8 cellular contexts compared by ENCODE assay signal in the genomic region with DNA sequence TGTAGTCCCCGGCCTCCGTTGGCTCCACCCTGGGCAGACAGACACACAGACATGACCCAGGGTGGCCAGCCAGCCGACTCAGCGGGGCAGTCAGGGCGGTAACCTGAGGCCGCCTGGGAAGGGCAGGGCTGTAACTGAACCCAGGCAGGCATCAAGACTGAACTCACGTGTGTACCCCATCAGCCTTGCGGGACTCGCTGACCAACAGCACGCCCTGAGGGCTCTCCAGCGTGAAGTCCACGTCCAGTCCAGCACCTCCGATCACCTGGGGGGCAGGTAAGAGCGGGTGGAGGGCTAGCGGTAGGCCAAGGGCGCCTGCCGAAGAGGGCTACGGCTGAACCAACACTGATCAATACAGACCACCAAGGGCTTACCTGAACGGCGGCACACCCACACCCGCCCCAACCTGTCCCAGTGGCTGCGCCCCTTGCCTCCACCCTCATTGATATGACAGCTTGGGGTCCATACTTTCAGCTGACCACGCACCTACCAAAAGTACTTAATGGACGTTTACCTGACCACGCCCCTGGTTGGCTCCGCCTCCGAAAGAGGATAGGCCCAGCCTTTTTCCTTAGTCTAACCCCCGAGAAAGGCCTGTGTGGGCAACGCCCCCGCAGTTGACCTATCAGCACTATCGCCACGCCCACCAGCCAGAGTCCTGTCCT. TPM values are rescaled to one million over a fixed set of nuclear protein-coding genes. Genes with fewer than 3 reads are reported as not detected.
DNase-seq lines count a peak whose midpoint lies in the region; ATAC-seq lines count a peak whose summit lies in the region.

No MANE protein-coding gene starts in this region.

- H3K36me3 Mint-ChIP-seq in activated naive CD8-positive, alpha-beta T cell: peaks cover 5% of the 10 kb centered on the region

- ATAC-seq in Right ventricle myocardium superior (ENCODE audit: poor library complexity): no peak
- no peak for ATAC-seq in left cardiac atrium
- ATAC-seq in HG02798 (IDR thresholded peaks at IDR 0.05; ENCODE audit: poor library complexity, unreplicated experiment): no peak

- no peak overlapping the region for H3K27ac ChIP-seq in iPS DF 6.9 (ENCODE audit: low read length)

- intact Hi-C loops in Right ventricle myocardium superior (cut with DNase I): no loop called here
- intact Hi-C loops in left cardiac atrium (cut with DNase I): no loop called here

- H3K4me1 ChIP-seq in iPS DF 6.9 (ENCODE audit: control insufficient read depth, insufficient read depth, low read length): peaks cover 2% of the 10 kb centered on the region; the same call in 1 of the 2 replicates

- peak overlapping the region; percentile 100 for H3K27ac Mint-ChIP-seq in activated naive CD8-positive, alpha-beta T cell

- H3K4me1 Mint-ChIP-seq in activated naive CD8-positive, alpha-beta T cell (ENCODE audit: low read depth): peaks cover 10% of the 10 kb centered on the region

- DNase-seq in Right ventricle myocardium superior: peak; percentile 54
- no peak for DNase-seq in left cardiac atrium
- DNase-seq in iPS DF 6.9 (ENCODE audit: low read depth, low spot score): no peak
- DNase-seq in smooth muscle cell of the brain vasculature (ENCODE audit: low read depth, low spot score): peak; percentile 96
- DNase-seq in iPS-NIHi7 (ENCODE audit: extremely low spot score): no peak
- DNase-seq in central memory CD4-positive, alpha-beta T cell: no peak

- peaks cover 3% of the 10 kb centered on the region for H3K9me3 Mint-ChIP-seq in activated naive CD8-positive, alpha-beta T cell (ENCODE audit: low read depth)

- no peaks in the 10 kb centered on the region for H3K27me3 Mint-ChIP-seq in activated naive CD8-positive, alpha-beta T cell

- WGBS in iPS DF 6.9 (ENCODE audit: insufficient coverage, insufficient read length): no CpG with 5 or more reads among the region's 32 CpGs

- peaks cover 4% of the 10 kb centered on the region; the same call in 1 of the 2 replicates for H3K36me3 ChIP-seq in iPS DF 6.9 (ENCODE audit: control insufficient read depth, insufficient read depth, low read length)

- H3K27me3 ChIP-seq in iPS DF 6.9 (ENCODE audit: control insufficient read depth, insufficient read depth, low read length): no peaks in the 10 kb centered on the region

- no peaks in the 10 kb centered on the region for H3K9me3 ChIP-seq in iPS DF 6.9 (ENCODE audit: control insufficient read depth, insufficient read depth, low read length)

- peak overlapping the region; percentile 11; the same call in 1 of the 2 replicates for H3K4me3 ChIP-seq in iPS DF 6.9 (ENCODE audit: low read length)

- peak overlapping the region; percentile 95 for H3K4me3 Mint-ChIP-seq in activated naive CD8-positive, alpha-beta T cell

RNA-seq across cellular contexts. Expression of gene TMED1, which starts 0.8 kb away (rescaled TPM):
- total RNA-seq in Right ventricle myocardium superior (30.8 TPM), left cardiac atrium (10 to 100 TPM; 27.2 to 28.5 TPM)

RNA-seq across cellular contexts. Expression of gene C19orf38, which starts 13.0 kb away (rescaled TPM):
- 0.59 TPM for total RNA-seq in Right ventricle myocardium superior
- total RNA-seq in left cardiac atrium: 1 to 10 TPM; 1.1 to 1.2 TPM

RNA-seq across cellular contexts. Expression of gene CARM1, which starts 36.1 kb away (rescaled TPM):
- 29.9 TPM for total RNA-seq in Right ventricle myocardium superior
- 10 to 100 TPM; 31.9 to 32.4 TPM for total RNA-seq in left cardiac atrium

Comparison
In these comparisons a context has a peak if more than half of its experiments do, and no peak if none do; other contexts are left out.
1. DNase-seq: peak in Right ventricle myocardium superior (single experiment) and smooth muscle cell of the brain vasculature (single experiment); none in left cardiac atrium (single experiment), iPS DF 6.9 (single experiment), iPS-NIHi7 (single experiment) and central memory CD4-positive, alpha-beta T cell (single experiment).